8 cellular contexts compared by ENCODE assay signal in the genomic region with DNA sequence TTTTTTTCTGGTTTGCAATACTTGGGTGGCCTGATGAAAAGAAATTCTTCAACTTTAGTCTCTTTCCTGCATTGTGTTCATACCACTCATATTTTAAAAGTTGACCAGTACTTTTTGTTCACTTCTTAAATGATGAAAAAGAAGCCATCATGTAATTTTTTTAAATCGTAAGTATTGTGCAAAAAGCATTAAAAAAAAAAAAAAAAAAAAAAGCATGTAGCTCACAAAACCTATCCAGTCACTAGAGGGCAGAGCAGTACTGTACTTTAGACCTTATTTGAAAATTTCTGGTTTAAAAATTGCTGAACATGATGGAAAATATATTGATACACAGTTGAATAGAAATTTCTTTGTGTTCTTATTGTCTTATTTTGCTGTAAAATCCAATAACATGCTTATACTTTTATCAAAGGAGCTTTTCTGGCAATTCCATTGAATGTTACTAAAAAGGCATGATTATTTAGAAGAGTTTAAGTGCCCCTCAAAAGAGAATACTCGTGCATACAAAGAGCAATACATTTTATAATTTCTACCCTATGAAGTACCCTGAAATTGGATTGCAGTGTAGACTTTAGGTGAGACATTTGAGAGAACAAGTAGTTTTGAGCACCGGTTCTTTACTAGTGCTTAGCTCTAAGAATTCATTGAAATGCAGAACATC.
DNase-seq lines count a peak whose midpoint lies in the region; ATAC-seq, FAIRE-seq and TF ChIP-seq lines count a peak whose summit lies in the region.

No MANE protein-coding gene starts in this region.

- peak overlapping the region; percentile 74 for H3K27ac ChIP-seq in subcutaneous abdominal adipose tissue (ENCODE audit: low read depth, low read length)

- H3K36me3 ChIP-seq in subcutaneous abdominal adipose tissue (ENCODE audit: control insufficient read depth in 5 of 5, insufficient read depth in 5 of 5, low read length in 5 of 5), result no peaks in the 10 kb centered on the region

- TF ChIP-seq CTCF in AG10803 (conservative IDR thresholded peaks at IDR 0.05; ENCODE audit: low read length), result peak; percentile 79

- no peak overlapping the region for H3K4me3 ChIP-seq in AG10803 (ENCODE audit: low read length)
- H3K4me3 ChIP-seq in subcutaneous abdominal adipose tissue (ENCODE audit: low read depth in 1 of 5, low read length in 5 of 5), result no peak overlapping the region

- peak overlapping the region in 1 of 5 donors; percentile 48 for H3K9ac ChIP-seq in subcutaneous abdominal adipose tissue (ENCODE audit: low read length in 5 of 5)

- ATAC-seq in HG02759 (IDR thresholded peaks at IDR 0.05; ENCODE audit: unreplicated experiment) (no peak), HG03045 (IDR thresholded peaks at IDR 0.05; ENCODE audit: unreplicated experiment) (no peak)

- peak; percentile 64 for FAIRE-seq in H54 (lab: Jason Lieb, UNC)

- no peaks in the 10 kb centered on the region for H3K27me3 ChIP-seq in subcutaneous abdominal adipose tissue (ENCODE audit: control insufficient read depth in 5 of 5, insufficient read depth in 4 of 5, low read length in 5 of 5)

- no peaks in the 10 kb centered on the region for H3K9me3 ChIP-seq in subcutaneous abdominal adipose tissue (ENCODE audit: control insufficient read depth in 5 of 5, low read length in 5 of 5)

- peaks cover 0 to 47% (median 24%) of the 10 kb centered on the region in 5 donors for H3K4me1 ChIP-seq in subcutaneous abdominal adipose tissue (ENCODE audit: control insufficient read depth in 5 of 5, insufficient read depth in 5 of 5, low read length in 5 of 5)

- TF ChIP-seq POLR2A in H54 (IDR thresholded peaks at IDR 0.05; ENCODE audit: low read depth, low read length), result no peak

- DNase-seq in AG10803 (ENCODE audit: low read depth) (peak; percentile 84), H54 (ENCODE audit: insufficient read length, low spot score) (no peak), RKO (ENCODE audit: low spot score) (peak; percentile 49), fibroblast of peridontal ligament (ENCODE audit: extremely low read depth) (peak; percentile 83)
- no peak for DNase-seq in activated CD4-positive, alpha-beta T cell treated with anti-CD3 and anti-CD28 coated beads, Interleukin-2, amount 50 U/mL, for 48 hours

Comparison
In these comparisons a context has a peak if more than half of its experiments do, and no peak if none do; other contexts are left out.
1. DNase-seq: peak in AG10803 (single experiment), RKO (single experiment) and fibroblast of peridontal ligament (single experiment); none in H54 (single experiment) and activated CD4-positive, alpha-beta T cell treated with anti-CD3 and anti-CD28 coated beads, Interleukin-2, amount 50 U/mL, for 48 hours (0 of 2).